In the genomic region with DNA sequence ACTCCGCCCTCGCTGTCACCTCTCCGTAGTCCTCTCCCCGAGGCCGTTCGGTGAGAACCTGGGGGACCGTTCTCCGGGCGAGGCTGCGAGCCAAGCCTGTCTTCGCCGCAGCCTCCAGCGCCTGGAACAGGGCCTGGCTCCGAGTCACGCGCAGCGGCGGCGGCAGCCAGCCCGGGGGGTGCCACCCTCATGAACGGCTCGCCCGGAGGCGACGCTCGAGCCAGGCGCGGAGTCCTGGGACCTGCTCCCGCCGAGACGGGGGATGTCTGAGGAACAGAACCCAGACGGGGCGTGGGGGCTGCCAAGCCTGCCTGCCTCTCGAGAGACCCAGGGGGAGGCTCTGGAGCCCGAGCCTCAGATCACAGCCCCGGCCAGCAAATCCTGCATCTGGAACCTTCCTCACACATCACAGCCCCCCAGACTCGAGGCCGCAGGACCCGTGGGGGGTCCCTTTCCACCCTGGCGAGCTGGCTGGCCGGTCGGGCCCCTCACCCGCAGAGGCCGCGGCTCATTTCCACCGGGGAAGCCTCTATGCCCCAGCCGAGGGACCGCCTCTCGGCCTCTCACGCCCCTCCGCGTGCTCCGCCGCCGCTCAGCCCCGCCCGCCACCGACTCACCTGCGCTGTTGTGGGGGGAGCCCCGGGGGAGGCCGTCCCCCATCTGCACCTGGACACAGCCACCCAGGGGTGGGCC, we compare ENCODE assay signal across 1 cellular context.
A peak's percentile ranks its signal among the peaks of the same experiment; 100 is the strongest.
TF ChIP-seq lines count a peak whose summit lies in the region.

No MANE protein-coding gene starts in this region.

TF ChIP-seq in endothelial cell of umbilical vein, 7 proteins besides CTCF, POLR2A, EP300 and RAD21:
- peak; percentile 95 for TF ChIP-seq EZH2 (IDR thresholded peaks at IDR 0.05; ENCODE audit: borderline replicate concordance, low read depth, low read length, severe bottlenecking)
- no peak for TF ChIP-seq JUN (IDR thresholded peaks at IDR 0.05; ENCODE audit: borderline replicate concordance, insufficient read depth, insufficient read length, low read depth)
TF ChIP-seq in endothelial cell of umbilical vein: peak in this region for 1.
